ENCODE assay signal across 8 cellular contexts in genomic region chr9:35657327-35658143, GRCh38. TPM values are rescaled to one million over a fixed set of nuclear protein-coding genes. Genes with fewer than 3 reads are reported as not detected.
DNase-seq lines count a peak whose midpoint lies in the region; TF ChIP-seq lines count a peak whose summit lies in the region.

Gene RMRP, minus strand, starts transcription at chr9:35658019.

- no peaks in the 10 kb centered on the region for H4K20me1 ChIP-seq in SK-N-SH (ENCODE audit: insufficient read depth)

- H3K9me3 ChIP-seq in SK-N-SH: no peaks in the 10 kb centered on the region

- CTCF ChIA-PET in SK-N-SH (lab: Yijun Ruan, JAX): interaction anchor here (0.6 to 6.0 kb wide), 39 partner anchors 8 to 577 kb away, joined by 3 to 86 read pairs (median 4); partner anchors contain the start of genes CA9, CD72, CREB3 and FANCG

- H3K4me1 ChIP-seq in SK-N-SH (ENCODE audit: control insufficient read depth in 1 of 2, insufficient read depth in 2 of 2, low read depth in 1 of 2, low read length in 1 of 2): peaks cover 0 to 12% of the 10 kb centered on the region in 2 experiments; a peak in 1 of 4 replicates

- H3K9me2 ChIP-seq in SK-N-SH: no peaks in the 10 kb centered on the region

- WGBS in SK-N-SH (ENCODE audit: low lambda C conversion rate): under 1% methylated on average over 40 of the region's 52 CpGs

- H3K9ac ChIP-seq in SK-N-SH: peak within 1 kb of the TSS; percentile 88

- H3K4me1 Mint-ChIP-seq in HFFc6 (ENCODE audit: low read depth): peaks cover 53% of the 10 kb centered on the region

- peaks cover 0 to 10% of the 10 kb centered on the region in 2 experiments for H3K36me3 ChIP-seq in SK-N-SH (replicated peaks in 1 of 2; ENCODE audit: control insufficient read depth in 1 of 2, insufficient read depth in 2 of 2, low read length in 1 of 2)

- TF ChIP-seq CTCF in HFFc6 (IDR thresholded peaks at IDR 0.05): peak; percentile 64
- TF ChIP-seq CTCF in NB4 (IDR thresholded peaks at IDR 0.05; ENCODE audit: low read depth, low read length): peak; percentile 16
- TF ChIP-seq CTCF in SK-N-SH (IDR thresholded peaks at IDR 0.05): 0 out of 2 replicates have a peak, but pooled peaks have one; percentile 27

- H3K27ac ChIP-seq in SK-N-SH (ENCODE audit: low read depth in 2 of 2, low read length in 1 of 2): peak within 1 kb of the TSS; percentile 97 to 98

- H3K79me2 ChIP-seq in SK-N-SH (ENCODE audit: insufficient read depth): peaks cover 22% of the 10 kb centered on the region

- DNase-seq in GF-D8 (lab: John Stamatoyannopoulos, UW) (peak; percentile 96), HFFc6 (peak; percentile 100), NB4 (ENCODE audit: low read depth) (peak; percentile 100), SK-N-SH (peak; percentile 91), germinal center (ENCODE audit: low spot score) (peak; percentile 78), non-pigmented ciliary epithelial cell (ENCODE audit: low read depth) (peak; percentile 98), superior temporal gyrus (ENCODE audit: extremely low spot score) (peak; percentile 99)
- DNase-seq in activated naive CD4-positive, alpha-beta T cell treated with anti-CD3 and anti-CD28 coated beads, Interleukin-2, amount 50 U/mL, for 16 hours: peak; percentile 92

- H3F3A ChIP-seq in SK-N-SH (replicated peaks; ENCODE audit: insufficient read depth): peaks cover 23% of the 10 kb centered on the region

- H3K4me2 ChIP-seq in SK-N-SH: peak within 1 kb of the TSS; percentile 80

- peak within 1 kb of the TSS; percentile 65 for H3K4me3 ChIP-seq in NB4 (ENCODE audit: low read depth, low read length)
- peak within 1 kb of the TSS; percentile 70 to 82 for H3K4me3 ChIP-seq in SK-N-SH (ENCODE audit: low read depth in 2 of 2, low read length in 1 of 2)

- peaks cover 6% of the 10 kb centered on the region for H3K27me3 Mint-ChIP-seq in HFFc6 (ENCODE audit: insufficient read depth)

- peak within 1 kb of the TSS; percentile 99 for H3K27ac Mint-ChIP-seq in HFFc6

- H3K4me3 Mint-ChIP-seq in HFFc6: peak within 1 kb of the TSS; percentile 90

- H3K9me3 Mint-ChIP-seq in HFFc6: peaks cover 4% of the 10 kb centered on the region

- peak in 1 of 2 experiments; percentile 74; a peak in 2 of 4 replicates for TF ChIP-seq EP300 in SK-N-SH (IDR thresholded peaks at IDR 0.05; ENCODE audit: borderline replicate concordance in 1 of 2, low read depth in 1 of 2, low read length in 1 of 2)

- POLR2A ChIA-PET in SK-N-SH (lab: Yijun Ruan, JAX): interaction anchor here (1.0 to 3.8 kb wide), 6 partner anchors 11 to 75 kb away, joined by 3 to 20 read pairs (median 4); partner anchors contain the start of genes CREB3 and TLN1

- peak within 1 kb of the TSS; percentile 71 for H2AFZ ChIP-seq in SK-N-SH (ENCODE audit: low read depth)

- H3K36me3 Mint-ChIP-seq in HFFc6 (ENCODE audit: low read depth): peaks cover 17% of the 10 kb centered on the region; the same call in 1 of the 2 replicates

- H3K27me3 ChIP-seq in SK-N-SH (ENCODE audit: insufficient read depth): no peaks in the 10 kb centered on the region

- no peak for TF ChIP-seq RAD21 in SK-N-SH (IDR thresholded peaks at IDR 0.05; ENCODE audit: low read length)

- no peak for TF ChIP-seq POLR2A in NB4 (IDR thresholded peaks at IDR 0.05; ENCODE audit: extremely low read depth, insufficient read length)

TF ChIP-seq in SK-N-SH, 30 proteins besides CTCF, POLR2A, EP300 and RAD21 (continues in another document):
- TF ChIP-seq RFX5 (IDR thresholded peaks at IDR 0.05; ENCODE audit: low read length) (no peak), CHD2 (IDR thresholded peaks at IDR 0.05; ENCODE audit: low read length, partially characterized antibody) (peak; percentile 87), FOSL2 (IDR thresholded peaks at IDR 0.05; ENCODE audit: borderline replicate concordance, low read depth) (peak; percentile 75), REST (IDR thresholded peaks at IDR 0.05; ENCODE audit: low read depth, low read length) (peak; percentile 70; the same call in 1 of the 2 replicates), TEAD4 (IDR thresholded peaks at IDR 0.05; ENCODE audit: borderline replicate concordance, insufficient read depth) (peak; percentile 90), NRF1 (IDR thresholded peaks at IDR 0.05; ENCODE audit: low read depth, low read length) (no peak), GATA2 (CRISPR knock-in tag; IDR thresholded peaks at IDR 0.05) (no peak), FOXJ3 (CRISPR knock-in tag; IDR thresholded peaks at IDR 0.05) (no peak; the same call in 1 of the 2 replicates), POLR2AphosphoS5 (IDR thresholded peaks at IDR 0.05; ENCODE audit: low read depth, low read length) (no peak; the same call in 1 of the 2 replicates), SIN3A (IDR thresholded peaks at IDR 0.05; ENCODE audit: borderline replicate concordance, low read depth, low read length) (peak; percentile 95), EZH2phosphoT487 (IDR thresholded peaks at IDR 0.05; ENCODE audit: borderline replicate concordance, low read depth) (no peak), TCF12 (IDR thresholded peaks at IDR 0.05) (peak; percentile 48), GABPA (IDR thresholded peaks at IDR 0.05; ENCODE audit: low read depth) (0 out of 2 replicates have a peak, but pooled peaks have one; percentile 15), NFIC (IDR thresholded peaks at IDR 0.05; ENCODE audit: borderline replicate concordance) (no peak; the same call in 1 of the 2 replicates), TAF1 (IDR thresholded peaks at IDR 0.05; ENCODE audit: borderline replicate concordance, low read depth, low read length) (peak; percentile 63; the same call in 1 of the 2 replicates), YY1 (IDR thresholded peaks at IDR 0.05; ENCODE audit: low read depth) (no peak; the same call in 1 of the 2 replicates), USF1 (IDR thresholded peaks at IDR 0.05; ENCODE audit: borderline replicate concordance, low read depth) (peak; percentile 72), RXRA (IDR thresholded peaks at IDR 0.05; ENCODE audit: borderline replicate concordance, low read depth) (peak; percentile 12; the same call in 1 of the 2 replicates), ELF1 (IDR thresholded peaks at IDR 0.05) (peak; percentile 35; the same call in 1 of the 2 replicates)
- TF ChIP-seq, protein P1, sequence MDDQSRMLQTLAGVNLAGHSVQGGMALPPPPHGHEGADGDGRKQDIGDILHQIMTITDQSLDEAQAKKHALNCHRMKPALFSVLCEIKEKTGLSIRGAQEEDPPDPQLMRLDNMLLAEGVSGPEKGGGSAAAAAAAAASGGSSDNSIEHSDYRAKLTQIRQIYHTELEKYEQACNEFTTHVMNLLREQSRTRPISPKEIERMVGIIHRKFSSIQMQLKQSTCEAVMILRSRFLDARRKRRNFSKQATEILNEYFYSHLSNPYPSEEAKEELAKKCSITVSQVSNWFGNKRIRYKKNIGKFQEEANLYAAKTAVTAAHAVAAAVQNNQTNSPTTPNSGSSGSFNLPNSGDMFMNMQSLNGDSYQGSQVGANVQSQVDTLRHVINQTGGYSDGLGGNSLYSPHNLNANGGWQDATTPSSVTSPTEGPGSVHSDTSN (IDR thresholded peaks at IDR 0.05): no peak

RNA-seq across cellular contexts. Expression of gene RMRP, which starts in this region (rescaled TPM):
- total RNA-seq in HFFc6 (2021; fragmentation: NEBNext Ultra II Directional; extraction: Animal tissue kit (Norgen Biotek cat#: 25700)): over 10,000 TPM in 5 of 6 experiments, 1,000 to 10,000 TPM in 1; 9,197 to 39,404 (median 23,537) TPM
- polyA plus RNA-seq in SK-N-SH (2012; rRNA removed): 64.9 and 157 TPM in 2 replicates
- not detected in 2 replicates for polyA plus RNA-seq in SK-N-SH (2012; cell fraction: cytosol; rRNA removed)
- polyA plus RNA-seq in SK-N-SH (2012; cell fraction: nucleus; rRNA removed): 125 TPM in 1 of 2 replicates, not detected in the other

Comparison
In these comparisons a context has a peak if more than half of its experiments do, and no peak if none do; other contexts are left out.
1. Peak in every context shown above with its lines: DNase-seq, H3K4me3 ChIP-seq and H3K27ac ChIP-seq.